22 cellular contexts compared by ENCODE assay signal in genomic region chr16:12336158-12336557, GRCh38.
"Had no signal": no experiment of that assay in that cellular context is flagged by ENCODE, and none has a peak within 500 bp of the region (broad histone marks: within the 10 kb centered on the region; RNA-seq: fewer than 3 reads in every experiment).

No MANE protein-coding gene starts in this region.

- H3K36me3 ChIP-seq: breast epithelium, esophagus squamous epithelium, ovary, transverse colon had no signal

- DNase-seq: activated B cell treated with CpG ODN at 0.5 μM for 24 hours; activated CD4-positive, alpha-beta T cell treated with anti-CD3 and anti-CD28 coated beads, Interleukin-2, amount 50 U/mL, for 1 hour; activated CD8-positive, alpha-beta T cell treated with anti-CD3 and anti-CD28 coated beads for 36 hours; activated naive CD8-positive, alpha-beta T cell treated with anti-CD3 and anti-CD28 coated beads, Interleukin-2, amount 50 U/mL, for 24 hours; activated T-cell treated with anti-CD3 and anti-CD28 coated beads, Interleukin-2, amount 50 U/mL, for 48 hours; amygdala; effector CD8-positive, alpha-beta T cell; esophagus squamous epithelium; foreskin melanocyte; naive thymus-derived CD4-positive, alpha-beta T cell; ovary; right cardiac atrium; stimulated activated naive CD4-positive, alpha-beta T cell; T-helper 17 cell; testis; transverse colon had no signal

- H3K27me3 ChIP-seq: breast epithelium, esophagus squamous epithelium, ovary, testis, transverse colon had no signal

- H3K27ac ChIP-seq: breast epithelium, epithelial cell of prostate, esophagus squamous epithelium, ovary, testis, transverse colon had no signal

- H3K4me1 ChIP-seq: breast epithelium had no signal

- ATAC-seq: activated CD8-positive, alpha-beta T cell treated with anti-CD3 and anti-CD28 coated beads for 36 hours; activated naive CD8-positive, alpha-beta T cell treated with anti-CD3 and anti-CD28 coated beads, Interleukin-2, amount 50 U/mL, for 24 hours; naive thymus-derived CD4-positive, alpha-beta T cell; T-helper 17 cell had no signal

- H3K36me3 Mint-ChIP-seq: mesothelial cell of epicardium had no signal

- H3K9me3 ChIP-seq: breast epithelium, esophagus squamous epithelium, ovary, testis, transverse colon had no signal

- H3K4me1 Mint-ChIP-seq: mesothelial cell of epicardium had no signal

- H3K4me3 ChIP-seq: breast epithelium, esophagus squamous epithelium, ovary, testis, transverse colon had no signal

- H3K9me3 Mint-ChIP-seq: activated B cell treated with CpG ODN at 0.5 μM for 24 hours; activated CD8-positive, alpha-beta T cell treated with anti-CD3 and anti-CD28 coated beads for 36 hours; activated naive CD4-positive, alpha-beta T cell treated with anti-CD3 and anti-CD28 coated beads, Interleukin-2, amount 50 U/mL, for 24 hours; activated naive CD8-positive, alpha-beta T cell treated with anti-CD3 and anti-CD28 coated beads, Interleukin-2, amount 50 U/mL, for 24 hours; activated T-helper 2 cell treated with anti-CD3 and anti-CD28 coated beads, Interferon-gamma antibody, Interleukin-2, Interleukin-4, amounts not matched to agents 10 μg/mL and 5 μg/mL and 100 μg/mL, durations not matched to agents 14 hours and 24 hours and 36 hours; central memory CD8-positive, alpha-beta T cell; mesothelial cell of epicardium; naive thymus-derived CD4-positive, alpha-beta T cell had no signal

- H3K27me3 Mint-ChIP-seq: activated B cell treated with CpG ODN at 0.5 μM for 24 hours; activated CD8-positive, alpha-beta T cell treated with anti-CD3 and anti-CD28 coated beads for 36 hours; activated naive CD4-positive, alpha-beta T cell treated with anti-CD3 and anti-CD28 coated beads, Interleukin-2, amount 50 U/mL, for 24 hours; activated naive CD8-positive, alpha-beta T cell treated with anti-CD3 and anti-CD28 coated beads, Interleukin-2, amount 50 U/mL, for 24 hours; central memory CD8-positive, alpha-beta T cell; naive thymus-derived CD4-positive, alpha-beta T cell; T-helper 17 cell had no signal

- H3K27ac Mint-ChIP-seq: activated B cell treated with CpG ODN at 0.5 μM for 24 hours; activated CD8-positive, alpha-beta T cell treated with anti-CD3 and anti-CD28 coated beads for 36 hours; activated naive CD4-positive, alpha-beta T cell treated with anti-CD3 and anti-CD28 coated beads, Interleukin-2, amount 50 U/mL, for 24 hours; activated naive CD8-positive, alpha-beta T cell treated with anti-CD3 and anti-CD28 coated beads, Interleukin-2, amount 50 U/mL, for 24 hours; activated T-helper 2 cell treated with anti-CD3 and anti-CD28 coated beads, Interferon-gamma antibody, Interleukin-2, Interleukin-4, amounts not matched to agents 10 μg/mL and 5 μg/mL and 100 μg/mL, durations not matched to agents 14 hours and 24 hours and 36 hours; mesothelial cell of epicardium; naive thymus-derived CD4-positive, alpha-beta T cell; T-helper 17 cell had no signal

- H3K4me3 Mint-ChIP-seq: activated B cell treated with CpG ODN at 0.5 μM for 24 hours; activated CD8-positive, alpha-beta T cell treated with anti-CD3 and anti-CD28 coated beads for 36 hours; activated naive CD4-positive, alpha-beta T cell treated with anti-CD3 and anti-CD28 coated beads, Interleukin-2, amount 50 U/mL, for 24 hours; activated naive CD8-positive, alpha-beta T cell treated with anti-CD3 and anti-CD28 coated beads, Interleukin-2, amount 50 U/mL, for 24 hours; central memory CD8-positive, alpha-beta T cell; mesothelial cell of epicardium; naive thymus-derived CD4-positive, alpha-beta T cell; T-helper 17 cell had no signal
